Comparison of ENCODE assay signal across 20 cellular contexts in genomic region chr2:168315331-168316072, GRCh38.
"Had no signal": no experiment of that assay in that cellular context is flagged by ENCODE, and none has a peak within 500 bp of the region (broad histone marks: within the 10 kb centered on the region; RNA-seq: fewer than 3 reads in every experiment).

No MANE protein-coding gene starts in this region.

- H3K4me1 Mint-ChIP-seq: activated B cell treated with CpG ODN at 0.5 μM for 24 hours; activated CD8-positive, alpha-beta memory T cell treated with anti-CD3 and anti-CD28 coated beads, Interleukin-2, amount 10 ng/mL, durations not matched to agents 7 days and 5 days; T-cell had no signal

- DNase-seq: activated B cell treated with CpG ODN at 0.5 μM for 24 hours; activated CD4-positive, alpha-beta memory T cell treated with anti-CD3 and anti-CD28 coated beads for 36 hours; activated CD4-positive, alpha-beta T cell treated with anti-CD3 and anti-CD28 coated beads for 4 hours; activated CD8-positive, alpha-beta memory T cell treated with anti-CD3 and anti-CD28 coated beads, Interleukin-2, amount 10 ng/mL, durations not matched to agents 7 days and 5 days; amniotic stem cell; dorsolateral prefrontal cortex; foreskin melanocyte; glutamatergic neuron; immature natural killer cell; mesendoderm; T-cell; transverse colon; uterus had no signal

- H3K9me3 ChIP-seq: neutrophil, suprapubic skin, transverse colon, uterus had no signal

- H3K36me3 Mint-ChIP-seq: activated CD4-positive, alpha-beta memory T cell treated with anti-CD3 and anti-CD28 coated beads for 36 hours; activated CD8-positive, alpha-beta memory T cell treated with anti-CD3 and anti-CD28 coated beads, Interleukin-2, amount 10 ng/mL, durations not matched to agents 7 days and 5 days; activated naive CD8-positive, alpha-beta T cell; immature natural killer cell; natural killer cell treated with Interleukin-12 subunit alpha and Interleukin-12 subunit beta and Interleukin-15 and Interleukin-18, amount 100 ng/mL, for 72 hours; T-cell had no signal

- H3K9me3 Mint-ChIP-seq: activated B cell treated with CpG ODN at 0.5 μM for 24 hours; activated CD4-positive, alpha-beta memory T cell treated with anti-CD3 and anti-CD28 coated beads for 36 hours; immature natural killer cell; natural killer cell treated with Interleukin-12 subunit alpha and Interleukin-12 subunit beta and Interleukin-15 and Interleukin-18, amount 100 ng/mL, for 72 hours; stimulated activated naive CD8-positive, alpha-beta T cell treated with anti-CD3 and anti-CD28 coated beads, Interleukin-15, Interleukin-2, amounts not matched to agents 100 ng/mL and 50 ng/mL, for 24 hours had no signal

- ATAC-seq: activated CD8-positive, alpha-beta memory T cell treated with anti-CD3 and anti-CD28 coated beads, Interleukin-2, amount 10 ng/mL, durations not matched to agents 7 days and 5 days; natural killer cell treated with Interleukin-12 subunit alpha and Interleukin-12 subunit beta and Interleukin-15 and Interleukin-18, amount 100 ng/mL, for 72 hours; T-cell had no signal

- H3K27ac Mint-ChIP-seq: activated B cell treated with CpG ODN at 0.5 μM for 24 hours; activated CD4-positive, alpha-beta memory T cell treated with anti-CD3 and anti-CD28 coated beads for 36 hours; activated CD8-positive, alpha-beta memory T cell treated with anti-CD3 and anti-CD28 coated beads, Interleukin-2, amount 10 ng/mL, durations not matched to agents 7 days and 5 days; activated naive CD8-positive, alpha-beta T cell; natural killer cell treated with Interleukin-12 subunit alpha and Interleukin-12 subunit beta and Interleukin-15 and Interleukin-18, amount 100 ng/mL, for 72 hours; stimulated activated naive CD8-positive, alpha-beta T cell treated with anti-CD3 and anti-CD28 coated beads, Interleukin-15, Interleukin-2, amounts not matched to agents 100 ng/mL and 50 ng/mL, for 24 hours; T-cell had no signal

- H3K27me3 Mint-ChIP-seq: activated B cell treated with CpG ODN at 0.5 μM for 24 hours; activated CD4-positive, alpha-beta memory T cell treated with anti-CD3 and anti-CD28 coated beads for 36 hours; activated naive CD8-positive, alpha-beta T cell; stimulated activated naive CD8-positive, alpha-beta T cell treated with anti-CD3 and anti-CD28 coated beads, Interleukin-15, Interleukin-2, amounts not matched to agents 100 ng/mL and 50 ng/mL, for 24 hours; T-cell had no signal

- H3K27ac ChIP-seq: cardiac muscle cell, dorsolateral prefrontal cortex, neutrophil, suprapubic skin, uterus had no signal

- H3K27me3 ChIP-seq: cardiac muscle cell, dorsolateral prefrontal cortex, neutrophil, suprapubic skin, transverse colon, uterus had no signal

- H3K36me3 ChIP-seq: cardiac muscle cell, neutrophil, suprapubic skin, transverse colon, uterus had no signal

- H3K4me3 Mint-ChIP-seq: activated B cell treated with CpG ODN at 0.5 μM for 24 hours; activated CD4-positive, alpha-beta memory T cell treated with anti-CD3 and anti-CD28 coated beads for 36 hours; activated CD8-positive, alpha-beta memory T cell treated with anti-CD3 and anti-CD28 coated beads, Interleukin-2, amount 10 ng/mL, durations not matched to agents 7 days and 5 days; activated naive CD8-positive, alpha-beta T cell; immature natural killer cell; natural killer cell treated with Interleukin-12 subunit alpha and Interleukin-12 subunit beta and Interleukin-15 and Interleukin-18, amount 100 ng/mL, for 72 hours; stimulated activated naive CD8-positive, alpha-beta T cell treated with anti-CD3 and anti-CD28 coated beads, Interleukin-15, Interleukin-2, amounts not matched to agents 100 ng/mL and 50 ng/mL, for 24 hours; T-cell had no signal

- H3K4me3 ChIP-seq: cardiac muscle cell, dorsolateral prefrontal cortex, skin epidermis, suprapubic skin, transverse colon, uterus had no signal

- H3K4me1 ChIP-seq: suprapubic skin, uterus had no signal
